ENCODE assay signal across 14 cellular contexts in genomic region chr6:161037873-161038228, GRCh38. TPM values are rescaled to one million over a fixed set of nuclear protein-coding genes. Genes with fewer than 3 reads are reported as not detected.
DNase-seq lines count a peak whose midpoint lies in the region; ATAC-seq, FAIRE-seq and TF ChIP-seq lines count a peak whose summit lies in the region.
"Had no signal": no experiment of that assay in that cellular context is flagged by ENCODE, and none has a peak within 500 bp of the region (broad histone marks: within the 10 kb centered on the region; RNA-seq: fewer than 3 reads in every experiment).

No MANE protein-coding gene starts in this region.

- 0 out of 3 replicates have a peak, but pooled peaks have one; percentile 11 for TF ChIP-seq CTCF in GM12872 (IDR thresholded peaks at IDR 0.05; ENCODE audit: insufficient read depth, low read depth, low read length)
- TF ChIP-seq CTCF in PC-3 (conservative IDR thresholded peaks at IDR 0.05; ENCODE audit: low read depth, low read length) = no peak
- no peak for TF ChIP-seq CTCF in colonic mucosa (IDR thresholded peaks at IDR 0.05)
- TF ChIP-seq CTCF in CD14-positive monocyte (IDR thresholded peaks at IDR 0.05) = no peak

- H3K4me2 ChIP-seq in PC-3 (ENCODE audit: low read length) = peak overlapping the region; percentile 53

- DNase-seq in PC-3 = no peak
- no peak for DNase-seq in colonic mucosa
- DNase-seq in HTR-8/SVneo (ENCODE audit: insufficient read length, low spot score) = no peak
- DNase-seq in CD14-positive monocyte (ENCODE audit: low spot score) = no peak
- DNase-seq in KBM-7 = no peak
- DNase-seq: DMS153, left lung, MV-4-11, thyroid gland had no signal

- ATAC-seq in PC-3 (no peak), GM18909 (IDR thresholded peaks at IDR 0.05; ENCODE audit: poor library complexity, unreplicated experiment) (no peak)

- no peak overlapping the region for H2AFZ ChIP-seq in PC-3 (ENCODE audit: low read length)

- no peaks in the 10 kb centered on the region for H4K20me1 ChIP-seq in PC-3 (ENCODE audit: low read length)

- H3K9me2 ChIP-seq in PC-3 (replicated peaks; ENCODE audit: low read length) = no peaks in the 10 kb centered on the region

- peaks cover 32% of the 10 kb centered on the region for H3K4me1 ChIP-seq in PC-3 (ENCODE audit: insufficient read depth, low read length)
- no peaks in the 10 kb centered on the region for H3K4me1 ChIP-seq in colonic mucosa
- H3K4me1 ChIP-seq in rectal smooth muscle tissue (ENCODE audit: control insufficient read depth, insufficient read depth, low read length) = peaks cover 11% of the 10 kb centered on the region
- H3K4me1 ChIP-seq: thyroid gland had no signal

- FAIRE-seq in HTR-8/SVneo (lab: Jason Lieb, UNC) = no peak

- peak overlapping the region in 1 of 7 donors; percentile 42 for H3K27ac Mint-ChIP-seq in CD14-positive monocyte

- H3K4me3 ChIP-seq in PC-3 (ENCODE audit: low read length) = peak overlapping the region; percentile 4; the same call in 1 of the 2 replicates
- H3K4me3 ChIP-seq in colonic mucosa = no peak overlapping the region
- H3K4me3 ChIP-seq in rectal smooth muscle tissue (ENCODE audit: low read length) = no peak overlapping the region
- H3K4me3 ChIP-seq: adrenal gland, coronary artery, left lung, thyroid gland had no signal

- H3K27ac ChIP-seq in PC-3 (ENCODE audit: low read length) (peak overlapping the region; percentile 99), colonic mucosa (peak overlapping the region; percentile 33), rectal smooth muscle tissue (ENCODE audit: low read depth, low read length) (peak overlapping the region; percentile 77)
- H3K27ac ChIP-seq: thyroid gland had no signal

- in situ Hi-C loops in KBM-7 (cut with MboI; ENCODE audit: low pct_unique_long_range_greater_than_20kb, low sequenced_read_pairs) = no loop called here

- H3K9me3 ChIP-seq in PC-3 (ENCODE audit: low read length) = no peaks in the 10 kb centered on the region
- no peaks in the 10 kb centered on the region for H3K9me3 ChIP-seq in colonic mucosa
- H3K9me3 ChIP-seq: adrenal gland, left lung, thyroid gland had no signal

- no peaks in the 10 kb centered on the region for H3K27me3 ChIP-seq in PC-3 (ENCODE audit: low read length)
- H3K27me3 ChIP-seq in colonic mucosa = no peaks in the 10 kb centered on the region
- H3K27me3 ChIP-seq in rectal smooth muscle tissue (ENCODE audit: control insufficient read depth, insufficient read depth, low read length) = no peaks in the 10 kb centered on the region
- H3K27me3 ChIP-seq: adrenal gland, left lung, thyroid gland had no signal

- H3K4me3 Mint-ChIP-seq in CD14-positive monocyte = no peak overlapping the region

- CTCF ChIA-PET in PC-3 (lab: Charles Lee) = no interaction called here

- H3K9ac ChIP-seq in PC-3 (ENCODE audit: low read length) (peak overlapping the region; percentile 87), colonic mucosa (ENCODE audit: low read depth in 2 of 2, low read length in 2 of 2) (no peak overlapping the region), rectal smooth muscle tissue (ENCODE audit: low read length) (no peak overlapping the region)

- POLR2A ChIA-PET in PC-3 (lab: Charles Lee; ENCODE audit: unreplicated experiment) = no interaction called here

- H3K36me3 ChIP-seq in PC-3 (ENCODE audit: low read depth, low read length) (peaks cover 36% of the 10 kb centered on the region), colonic mucosa (no peaks in the 10 kb centered on the region), rectal smooth muscle tissue (ENCODE audit: control insufficient read depth, insufficient read depth, low read length) (peaks cover 3% of the 10 kb centered on the region)

- BruUV-seq in PC-3 (replicated peaks; lab: Mats Ljungman, UMichigan) = no TSS peak

- no peaks in the 10 kb centered on the region for H3K9me3 Mint-ChIP-seq in CD14-positive monocyte

- peaks cover 12% of the 10 kb centered on the region for H3K4me1 Mint-ChIP-seq in CD14-positive monocyte

- peaks cover 7% of the 10 kb centered on the region for H3F3A ChIP-seq in PC-3 (ENCODE audit: low read length, unreplicated experiment)

- no peaks in the 10 kb centered on the region for H3K27me3 Mint-ChIP-seq in CD14-positive monocyte (ENCODE audit: low read depth in 3 of 3)

- peaks cover 76% of the 10 kb centered on the region for H3K79me2 ChIP-seq in PC-3 (ENCODE audit: low read length)

- intact Hi-C loops in PC-3 (cut with micrococcal nuclease) = loop anchor here (1.0 kb wide), 1 partner anchor 46 kb away; no protein-coding TSS in a partner anchor
- intact Hi-C loops in colonic mucosa (cut with DNase I) = no loop called here
- intact Hi-C loops in CD14-positive monocyte (cut with micrococcal nuclease) = no loop called here

- peaks cover 30 to 51% of the 10 kb centered on the region in 2 donors for H3K36me3 Mint-ChIP-seq in CD14-positive monocyte

RNA-seq across cellular contexts. Expression of gene MAP3K4, which starts 46.3 kb away (rescaled TPM):
- total RNA-seq in PC-3 (2014; rRNA removed) (24.9 and 27.9 TPM in 2 replicates), colonic mucosa (10 to 100 TPM; 32.1 to 42.2 TPM)
- polyA plus RNA-seq in CD14-positive monocyte = 1 to 10 TPM; 3.2 to 3.5 TPM

Comparison
In these comparisons a context has a peak if more than half of its experiments do, and no peak if none do; other contexts are left out.
1. H3K27ac ChIP-seq: peak in every context shown above with its lines; median percentile 99 in PC-3; 77 in rectal smooth muscle tissue; 33 in colonic mucosa.